In the genomic region with DNA sequence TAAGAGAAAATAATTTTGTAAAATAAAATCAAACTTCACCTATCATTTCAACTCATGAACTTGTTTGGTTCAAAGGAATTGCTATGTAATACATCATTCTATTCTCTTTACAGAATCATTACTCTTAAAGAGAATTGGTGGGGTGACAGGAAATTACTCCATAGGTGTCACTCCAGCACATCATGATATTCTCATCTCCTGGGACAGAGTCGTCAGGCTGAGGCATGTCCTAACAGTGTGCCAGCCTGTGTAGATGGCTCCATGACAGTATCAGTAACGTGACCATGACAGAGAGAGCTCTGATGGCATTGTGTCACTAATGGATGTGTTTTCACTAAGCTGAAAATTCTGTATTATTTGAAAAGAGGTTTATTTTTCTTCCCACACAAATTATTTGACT, we compare ENCODE assay signal across 14 cellular contexts. TPM values are rescaled to one million over a fixed set of nuclear protein-coding genes. Genes with fewer than 3 reads are reported as not detected.
A peak's percentile ranks its signal among the peaks of the same experiment; 100 is the strongest.
DNase-seq lines count a peak whose midpoint lies in the region; ATAC-seq and TF ChIP-seq lines count a peak whose summit lies in the region.
"Had no signal": no experiment of that assay in that cellular context is flagged by ENCODE, and none has a peak within 500 bp of the region (broad histone marks: within the 10 kb centered on the region; RNA-seq: fewer than 3 reads in every experiment).

No MANE protein-coding gene starts in this region.

- H3K36me3 ChIP-seq in liver (ENCODE audit: control insufficient read depth in 4 of 4, insufficient read depth in 3 of 4, low read depth in 1 of 4, low read length in 3 of 4) = no peaks in the 10 kb centered on the region

- H3K9me3 ChIP-seq in liver (ENCODE audit: control insufficient read depth in 4 of 4, low read length in 3 of 4) = no peaks in the 10 kb centered on the region
- H3K9me3 ChIP-seq: Caco-2 had no signal

- H3K4me1 ChIP-seq in liver (ENCODE audit: control insufficient read depth in 4 of 4, insufficient read depth in 4 of 4, low read length in 3 of 4) = peaks cover 11 to 48% (median 28%) of the 10 kb centered on the region in 4 donors

- peaks cover 2% of the 10 kb centered on the region for H3K27me3 Mint-ChIP-seq in brain
- H3K27me3 Mint-ChIP-seq: activated naive CD8-positive, alpha-beta T cell treated with anti-CD3 and anti-CD28 coated beads for 36 hours had no signal

- TF ChIP-seq CTCF in brain (conservative IDR thresholded peaks at IDR 0.05) (no peak), liver (IDR thresholded peaks at IDR 0.05; ENCODE audit: low read depth, low read length, missing input control) (no peak)

- peaks cover 5% of the 10 kb centered on the region for H3K36me3 Mint-ChIP-seq in brain
- H3K36me3 Mint-ChIP-seq: activated naive CD8-positive, alpha-beta T cell treated with anti-CD3 and anti-CD28 coated beads for 36 hours; memory B cell had no signal

- WGBS in liver = 58% methylated on average over 2 of the region's 2 CpGs

- H3K4me3 Mint-ChIP-seq in brain = peak overlapping the region in 3 of 5 experiments; percentile 23 to 44 (median 38)
- H3K4me3 Mint-ChIP-seq: activated naive CD8-positive, alpha-beta T cell treated with anti-CD3 and anti-CD28 coated beads for 36 hours; memory B cell had no signal

- ATAC-seq in Right ventricle myocardium superior (ENCODE audit: poor library complexity) (peak; percentile 73), HG03095 (IDR thresholded peaks at IDR 0.05; ENCODE audit: unreplicated experiment) (no peak), GM18520 (IDR thresholded peaks at IDR 0.05; ENCODE audit: unreplicated experiment) (no peak)
- ATAC-seq: HCT116 had no signal

- H3K4me3 ChIP-seq in liver (ENCODE audit: low read depth in 1 of 3, low read length in 3 of 3) = no peak overlapping the region

- H3K9me3 Mint-ChIP-seq in brain = no peaks in the 10 kb centered on the region
- H3K9me3 Mint-ChIP-seq: activated naive CD8-positive, alpha-beta T cell treated with anti-CD3 and anti-CD28 coated beads for 36 hours; memory B cell had no signal

- intact Hi-C loops in Right ventricle myocardium superior (cut with DNase I) (no loop called here), cardiac septum (cut with DNase I) (no loop called here)

- no peaks in the 10 kb centered on the region for H3K27me3 ChIP-seq in liver (ENCODE audit: control insufficient read depth in 4 of 4, insufficient read depth in 4 of 4, low read length in 3 of 4)

- peak overlapping the region in 2 of 5 experiments; percentile 87 to 93 for H3K27ac Mint-ChIP-seq in brain
- H3K27ac Mint-ChIP-seq: activated naive CD8-positive, alpha-beta T cell treated with anti-CD3 and anti-CD28 coated beads for 36 hours; memory B cell had no signal

- TF ChIP-seq RAD21 in liver (IDR thresholded peaks at IDR 0.05) = no peak

- H3K4me1 Mint-ChIP-seq in brain = peaks cover 86% of the 10 kb centered on the region
- H3K4me1 Mint-ChIP-seq: memory B cell had no signal

- peak overlapping the region; percentile 48 to 60 for H3K27ac ChIP-seq in liver (ENCODE audit: low read depth in 1 of 2, low read length in 2 of 2)

- no peak overlapping the region for H3K9ac ChIP-seq in liver (ENCODE audit: low read depth in 1 of 2, low read length in 2 of 2)

- DNase-seq in Right ventricle myocardium superior = no peak
- no peak for DNase-seq in cardiac septum (ENCODE audit: low spot score)
- peak; percentile 78 for DNase-seq in superior temporal gyrus (ENCODE audit: extremely low spot score)
- no peak for DNase-seq in NCI-H187 (lab: John Stamatoyannopoulos, UW)
- DNase-seq: activated naive CD8-positive, alpha-beta T cell treated with anti-CD3 and anti-CD28 coated beads for 36 hours; cerebellar nuclear complex; NCI-H2107 had no signal

TF ChIP-seq in liver, 16 proteins besides CTCF, POLR2A, EP300 and RAD21:
- peak in 1 of 2 donors; percentile 4 for TF ChIP-seq JUND (IDR thresholded peaks at IDR 0.05)
- TF ChIP-seq, protein P1, sequence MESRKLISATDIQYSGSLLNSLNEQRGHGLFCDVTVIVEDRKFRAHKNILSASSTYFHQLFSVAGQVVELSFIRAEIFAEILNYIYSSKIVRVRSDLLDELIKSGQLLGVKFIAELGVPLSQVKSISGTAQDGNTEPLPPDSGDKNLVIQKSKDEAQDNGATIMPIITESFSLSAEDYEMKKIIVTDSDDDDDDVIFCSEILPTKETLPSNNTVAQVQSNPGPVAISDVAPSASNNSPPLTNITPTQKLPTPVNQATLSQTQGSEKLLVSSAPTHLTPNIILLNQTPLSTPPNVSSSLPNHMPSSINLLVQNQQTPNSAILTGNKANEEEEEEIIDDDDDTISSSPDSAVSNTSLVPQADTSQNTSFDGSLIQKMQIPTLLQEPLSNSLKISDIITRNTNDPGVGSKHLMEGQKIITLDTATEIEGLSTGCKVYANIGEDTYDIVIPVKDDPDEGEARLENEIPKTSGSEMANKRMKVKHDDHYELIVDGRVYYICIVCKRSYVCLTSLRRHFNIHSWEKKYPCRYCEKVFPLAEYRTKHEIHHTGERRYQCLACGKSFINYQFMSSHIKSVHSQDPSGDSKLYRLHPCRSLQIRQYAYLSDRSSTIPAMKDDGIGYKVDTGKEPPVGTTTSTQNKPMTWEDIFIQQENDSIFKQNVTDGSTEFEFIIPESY (IDR thresholded peaks at IDR 0.05) = no peak

RNA-seq across cellular contexts. Expression of gene SPATS2L, which starts 13.9 kb away (rescaled TPM):
- total RNA-seq in Right ventricle myocardium superior = 71.1 TPM
- 144 TPM for total RNA-seq in cardiac septum
- 46.2 TPM for polyA plus RNA-seq in brain (ENCODE audit: insufficient read depth, low read depth, low replicate concordance)
- total RNA-seq in liver = 10 to 100 TPM; 31.4 to 46.9 TPM
- 10 to 100 TPM; 37.8 to 49.9 TPM for polyA plus RNA-seq in liver
